8 cellular contexts compared by ENCODE assay signal in genomic region chr11:64802370-64803162, GRCh38. TPM values are rescaled to one million over a fixed set of nuclear protein-coding genes. Genes with fewer than 3 reads are reported as not detected.
DNase-seq lines count a peak whose midpoint lies in the region; ATAC-seq and TF ChIP-seq lines count a peak whose summit lies in the region.

No MANE protein-coding gene starts in this region.

- no peak for TF ChIP-seq CTCF in progenitor cell of endocrine pancreas (IDR thresholded peaks at IDR 0.05; ENCODE audit: unreplicated experiment)

- peak overlapping the region; percentile 69 to 91 for H3K27ac ChIP-seq in esophagus (ENCODE audit: low read depth in 2 of 2, low read length in 1 of 2)

- peak overlapping the region; percentile 60 for H3K4me3 Mint-ChIP-seq in progenitor cell of endocrine pancreas (ENCODE audit: low read depth)

- H3K27ac Mint-ChIP-seq in progenitor cell of endocrine pancreas = no peak overlapping the region

- no peaks in the 10 kb centered on the region for H3K9me3 Mint-ChIP-seq in progenitor cell of endocrine pancreas (ENCODE audit: low read depth)

- H3K27me3 Mint-ChIP-seq in progenitor cell of endocrine pancreas = no peaks in the 10 kb centered on the region

- H3K9me3 ChIP-seq in esophagus (ENCODE audit: control insufficient read depth in 2 of 2, insufficient read depth in 1 of 2, low read depth in 1 of 2, low read length in 1 of 2) = no peaks in the 10 kb centered on the region

- ATAC-seq in GM18520 (IDR thresholded peaks at IDR 0.05; ENCODE audit: unreplicated experiment) (peak; percentile 18), HG02852 (IDR thresholded peaks at IDR 0.05; ENCODE audit: unreplicated experiment) (peak; percentile 27), HG03520 (IDR thresholded peaks at IDR 0.05; ENCODE audit: unreplicated experiment) (no peak)

- H3K36me3 Mint-ChIP-seq in progenitor cell of endocrine pancreas (ENCODE audit: insufficient read depth) = peaks cover 6% of the 10 kb centered on the region

- peak; percentile 50 for DNase-seq in activated CD4-positive, alpha-beta T cell treated with anti-CD3 and anti-CD28 coated beads for 48 hours
- DNase-seq in progenitor cell of endocrine pancreas (ENCODE audit: low spot score, unreplicated experiment) (no peak), activated gamma-delta T cell treated with Interleukin-2 at 50 U/mL for 16 hours (no peak), NCI-H187 treated with DMSO at 0.1 percent for 48 hours (lab: John Stamatoyannopoulos, UW) (no peak)

- H3K4me1 Mint-ChIP-seq in progenitor cell of endocrine pancreas (ENCODE audit: low read depth) = peaks cover 8% of the 10 kb centered on the region

- H3K27me3 ChIP-seq in esophagus (ENCODE audit: control insufficient read depth in 1 of 2, insufficient read depth in 2 of 2, low read length in 2 of 2) = no peaks in the 10 kb centered on the region

- H3K36me3 ChIP-seq in esophagus (ENCODE audit: control insufficient read depth in 2 of 2, insufficient read depth in 2 of 2, low read length in 1 of 2) = peaks cover 6 to 35% of the 10 kb centered on the region in 2 donors

- WGBS in esophagus, 2 donors = 9 to 11% methylated on average over 52 to 56 of the region's 56 CpGs

- H3K4me1 ChIP-seq in esophagus (ENCODE audit: control insufficient read depth in 2 of 2, insufficient read depth in 2 of 2, low read length in 1 of 2) = peaks cover 4 to 17% of the 10 kb centered on the region in 2 donors

- H3K4me3 ChIP-seq in esophagus (ENCODE audit: low read depth in 1 of 2, low read length in 2 of 2) = peak overlapping the region; percentile 47 to 58

RNA-seq across cellular contexts. Expression of gene MAP4K2, which starts 0.4 kb away (rescaled TPM):
- 1 to 10 TPM; 4.7 to 7.5 TPM for polyA plus RNA-seq in esophagus
- 12.7 and 13.3 TPM in 2 replicates for total RNA-seq in progenitor cell of endocrine pancreas

RNA-seq across cellular contexts. Expression of gene MEN1, which starts 7.8 kb away (rescaled TPM):
- 10 to 100 TPM; 15.4 to 19.0 TPM for polyA plus RNA-seq in esophagus
- total RNA-seq in progenitor cell of endocrine pancreas = 54.6 and 61.5 TPM in 2 replicates

RNA-seq across cellular contexts. Expression of gene SF1, which starts 24.2 kb away (rescaled TPM):
- 10 to 100 TPM; 79.0 to 88.0 TPM for polyA plus RNA-seq in esophagus
- total RNA-seq in progenitor cell of endocrine pancreas = 500 and 503 TPM in 2 replicates

RNA-seq across cellular contexts. Expression of gene CDC42BPG, which starts 41.9 kb away (rescaled TPM):
- 10 to 100 TPM; 17.5 to 30.7 TPM for polyA plus RNA-seq in esophagus
- total RNA-seq in progenitor cell of endocrine pancreas = 20.1 and 21.1 TPM in 2 replicates

RNA-seq across cellular contexts. Expression of gene PYGM, which starts 42.8 kb away (rescaled TPM):
- polyA plus RNA-seq in esophagus = 1 to 10 TPM; 1.2 to 1.7 TPM
- total RNA-seq in progenitor cell of endocrine pancreas = 1.4 and 1.6 TPM in 2 replicates
